ENCODE assay signal across 13 cellular contexts in the genomic region with DNA sequence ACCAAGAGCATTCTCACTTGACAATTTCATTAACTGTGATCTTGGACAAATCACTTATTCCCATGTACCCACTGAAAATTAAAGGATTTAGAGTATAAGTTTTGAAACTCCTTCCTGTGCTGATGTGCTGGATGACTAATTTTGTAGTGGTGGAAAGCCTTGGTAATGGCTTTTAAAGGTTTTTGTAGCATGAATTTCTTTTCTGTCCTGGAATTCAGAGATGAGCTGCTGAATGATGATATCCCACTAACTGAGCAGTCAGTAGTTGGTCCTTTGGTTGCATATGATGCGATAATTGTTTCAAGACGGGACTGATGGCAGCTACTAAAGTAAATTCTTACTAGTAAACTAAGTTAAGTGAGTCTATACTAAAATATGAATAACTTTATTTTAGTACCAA. TPM values are rescaled to one million over a fixed set of nuclear protein-coding genes. Genes with fewer than 3 reads are reported as not detected.
DNase-seq lines count a peak whose midpoint lies in the region; ATAC-seq, FAIRE-seq and TF ChIP-seq lines count a peak whose summit lies in the region.
"Had no signal": no experiment of that assay in that cellular context is flagged by ENCODE, and none has a peak within 500 bp of the region (broad histone marks: within the 10 kb centered on the region; RNA-seq: fewer than 3 reads in every experiment).

No MANE protein-coding gene starts in this region.

- H3K36me3 Mint-ChIP-seq in CD4-positive, CD25-positive, alpha-beta regulatory T cell, result peaks cover 62% of the 10 kb centered on the region
- peaks cover 71% of the 10 kb centered on the region for H3K36me3 Mint-ChIP-seq in T-cell

- no peak for DNase-seq in A549 (ENCODE audit: low read depth in 1 of 2, low spot score in 1 of 2)
- DNase-seq in CD4-positive, CD25-positive, alpha-beta regulatory T cell, result no peak
- no peak for DNase-seq in T-cell
- DNase-seq in fibroblast of mammary gland (ENCODE audit: low read depth), result peak; percentile 41
- no peak for DNase-seq in sigmoid colon
- no peak for DNase-seq in NCI-H1930 (lab: John Stamatoyannopoulos, UW)
- DNase-seq: GF-D8, MM.1S, stomach, WERI-Rb-1 had no signal

- H3K9me3 ChIP-seq in A549 (no peaks in the 10 kb centered on the region), sigmoid colon (no peaks in the 10 kb centered on the region)
- H3K9me3 ChIP-seq in CD4-positive, CD25-positive, alpha-beta regulatory T cell (ENCODE audit: control insufficient read depth in 2 of 2, low read length in 2 of 2), result no peaks in the 10 kb centered on the region
- H3K9me3 ChIP-seq: stomach had no signal

- peak overlapping the region; percentile 27 to 54 (median 45) for H3K27ac Mint-ChIP-seq in CD4-positive, CD25-positive, alpha-beta regulatory T cell
- peak overlapping the region; percentile 63 to 79 for H3K27ac Mint-ChIP-seq in T-cell

- intact Hi-C loops in sigmoid colon (cut with DNase I), result loop anchor here (10.0 kb wide), 1 partner anchor 248 kb away; no protein-coding TSS in a partner anchor

- TF ChIP-seq EP300 in A549 (IDR thresholded peaks at IDR 0.05) (no peak), sigmoid colon (IDR thresholded peaks at IDR 0.05) (no peak)

- H3K4me1 Mint-ChIP-seq in CD4-positive, CD25-positive, alpha-beta regulatory T cell, result peaks cover 28 to 81% (median 70%) of the 10 kb centered on the region in 4 donors
- peaks cover 85 to 88% (median 86%) of the 10 kb centered on the region in 3 donors for H3K4me1 Mint-ChIP-seq in T-cell

- H3K4me1 ChIP-seq in A549 (peaks cover 47% of the 10 kb centered on the region), sigmoid colon (peaks cover 0 to 76% (median 73%) of the 10 kb centered on the region in 4 donors)
- H3K4me1 ChIP-seq in CD4-positive, CD25-positive, alpha-beta regulatory T cell (ENCODE audit: control insufficient read depth, insufficient read depth, low read length, poor library complexity, severe bottlenecking), result peaks cover 70% of the 10 kb centered on the region

- no peak overlapping the region for H3K27ac ChIP-seq in A549
- peak overlapping the region; percentile 38 for H3K27ac ChIP-seq in CD4-positive, CD25-positive, alpha-beta regulatory T cell (ENCODE audit: insufficient read depth, low read length, poor library complexity, severe bottlenecking)
- no peak overlapping the region for H3K27ac ChIP-seq in sigmoid colon
- H3K27ac ChIP-seq: stomach, WERI-Rb-1 had no signal

- no peak for TF ChIP-seq RAD21 in A549 (conservative IDR thresholded peaks at IDR 0.05 in 1 of 2, IDR thresholded peaks at IDR 0.05 in 1 of 2)

- WGBS in A549 (ENCODE audit: missing lambda C conversion rate), result 95% methylated on average over 2 of the region's 2 CpGs
- 88 to 90% methylated on average over 2 of the region's 2 CpGs for WGBS in sigmoid colon, 2 donors

- no peaks in the 10 kb centered on the region for H3K27me3 Mint-ChIP-seq in CD4-positive, CD25-positive, alpha-beta regulatory T cell
- no peaks in the 10 kb centered on the region for H3K27me3 Mint-ChIP-seq in T-cell

- no peak for TF ChIP-seq POLR2A in A549 (IDR thresholded peaks at IDR 0.05; ENCODE audit: low read length)
- no peak for TF ChIP-seq POLR2A in sigmoid colon (IDR thresholded peaks at IDR 0.05)

- H3K4me3 ChIP-seq in A549 (no peak overlapping the region), fibroblast of mammary gland (ENCODE audit: control insufficient read depth, low read depth, low read length) (no peak overlapping the region), sigmoid colon (no peak overlapping the region)
- peak overlapping the region; percentile 39 for H3K4me3 ChIP-seq in CD4-positive, CD25-positive, alpha-beta regulatory T cell (ENCODE audit: low read depth, low read length)
- H3K4me3 ChIP-seq: stomach had no signal

- H3K9me3 Mint-ChIP-seq in CD4-positive, CD25-positive, alpha-beta regulatory T cell, result no peaks in the 10 kb centered on the region
- H3K9me3 Mint-ChIP-seq in T-cell, result no peaks in the 10 kb centered on the region

- POLR2A ChIA-PET in A549 (lab: Yijun Ruan, JAX) (no interaction called here), T-cell (lab: Charles Lee) (no interaction called here)

- ATAC-seq in A549, result no peak
- no peak for ATAC-seq in CD4-positive, CD25-positive, alpha-beta regulatory T cell (ENCODE audit: low read depth in 2 of 2)
- ATAC-seq in T-cell (replicated peaks in 1 of 4), result no peak
- ATAC-seq in HG03378 (IDR thresholded peaks at IDR 0.05; ENCODE audit: unreplicated experiment), result no peak
- ATAC-seq in GM21381 (IDR thresholded peaks at IDR 0.05; ENCODE audit: unreplicated experiment), result no peak

- FAIRE-seq in A549 (lab: Jason Lieb, UNC), result no peak
- FAIRE-seq: endometrium had no signal

- H3K4me2 ChIP-seq in A549, result peak overlapping the region; percentile 34; the same call in 1 of the 3 replicates

- TF ChIP-seq CTCF in A549 (IDR thresholded peaks at IDR 0.05), result no peak
- no peak for TF ChIP-seq CTCF in fibroblast of mammary gland (conservative IDR thresholded peaks at IDR 0.05; ENCODE audit: control insufficient read depth, insufficient read depth, low read depth, low read length)
- TF ChIP-seq CTCF in sigmoid colon (IDR thresholded peaks at IDR 0.05), result no peak

- H3K36me3 ChIP-seq in CD4-positive, CD25-positive, alpha-beta regulatory T cell (ENCODE audit: control insufficient read depth, insufficient read depth, low read length), result peaks cover 79% of the 10 kb centered on the region
- peaks cover 8 to 88% (median 44%) of the 10 kb centered on the region in 4 donors for H3K36me3 ChIP-seq in sigmoid colon

- no peaks in the 10 kb centered on the region for H3K27me3 ChIP-seq in CD4-positive, CD25-positive, alpha-beta regulatory T cell (ENCODE audit: control insufficient read depth, insufficient read depth, low read length)
- H3K27me3 ChIP-seq in sigmoid colon, result no peaks in the 10 kb centered on the region
- H3K27me3 ChIP-seq: stomach had no signal

- CTCF ChIA-PET in A549 (lab: Yijun Ruan, JAX) (interaction anchor here (1.4 kb wide), 1 partner anchor 156 kb away, joined by 6 read pairs; no protein-coding TSS in a partner anchor), T-cell (lab: Charles Lee) (interaction anchor here in 1 of 2 donors (1.0 to 1.6 kb wide), 2 partner anchors 11 to 21 kb away, joined by 3 to 4 read pairs; no protein-coding TSS in a partner anchor)

- peak overlapping the region in 3 of 4 donors; percentile 24 to 80 (median 26) for H3K4me3 Mint-ChIP-seq in CD4-positive, CD25-positive, alpha-beta regulatory T cell
- peak overlapping the region in 2 of 3 donors; percentile 32 to 97 for H3K4me3 Mint-ChIP-seq in T-cell

TF ChIP-seq in A549, 52 proteins besides CTCF, POLR2A, EP300 and RAD21 (continues in another document):
- no peak for TF ChIP-seq ATOH8 (CRISPR knock-in tag; IDR thresholded peaks at IDR 0.05; ENCODE audit: low read depth)
- no peak for TF ChIP-seq HES2 (IDR thresholded peaks at IDR 0.05)
- TF ChIP-seq FOSB (CRISPR knock-in tag; IDR thresholded peaks at IDR 0.05), result no peak
- TF ChIP-seq ELK1 (IDR thresholded peaks at IDR 0.05; ENCODE audit: low read depth, low read length), result no peak
- no peak for TF ChIP-seq BHLHE40 (IDR thresholded peaks at IDR 0.05; ENCODE audit: low read depth, low read length)
- TF ChIP-seq HDAC2 (IDR thresholded peaks at IDR 0.05), result no peak
- no peak for TF ChIP-seq POLR2AphosphoS2 (conservative IDR thresholded peaks at IDR 0.05; ENCODE audit: low read length)
- no peak for TF ChIP-seq HOXB5 (CRISPR knock-in tag; IDR thresholded peaks at IDR 0.05)
- no peak for TF ChIP-seq RARB (CRISPR knock-in tag; IDR thresholded peaks at IDR 0.05)
- TF ChIP-seq NFE2L2 (conservative IDR thresholded peaks at IDR 0.05; ENCODE audit: low read length), result no peak

RNA-seq across cellular contexts. Expression of gene RPL5, which starts 5.2 kb away (rescaled TPM):
- polyA plus RNA-seq in A549 (2011; rRNA removed), result 1,649 and 2,015 TPM in 2 replicates
- 796 and 807 TPM in 2 replicates for polyA plus RNA-seq in A549 (2012; cell fraction: cytosol; rRNA removed)
- 263 and 365 TPM in 2 replicates for polyA plus RNA-seq in A549 (2012; cell fraction: nucleus; rRNA removed)
- polyA plus RNA-seq in A549 (2017; fragmentation: RNase III; extraction: RNeasy Plus Mini Kit Qiagen cat#74134 plus additional on column Dnase treatment), result 1,222 to 1,289 TPM (median 1,243 TPM) in 3 replicates
- 643 and 712 TPM in 2 replicates for polyA minus RNA-seq in A549 (2011; rRNA and poly(A)+ RNA removed)
- 916 TPM for total RNA-seq in CD4-positive, CD25-positive, alpha-beta regulatory T cell
- polyA plus RNA-seq in CD4-positive, CD25-positive, alpha-beta regulatory T cell, result 1,000 to 10,000 TPM; 1,593 to 3,054 (median 2,579) TPM
- 1,000 to 10,000 TPM; 1,327 to 1,558 (median 1,433) TPM for total RNA-seq in T-cell
- total RNA-seq in sigmoid colon, result 1,000 to 10,000 TPM; 2,086 to 3,236 (median 2,650) TPM
- 1,000 to 10,000 TPM; 1,392 to 2,407 (median 1,694) TPM for polyA plus RNA-seq in sigmoid colon

RNA-seq across cellular contexts. Expression of gene EVI5, which starts 52.2 kb away (rescaled TPM):
- polyA plus RNA-seq in A549 (2011; rRNA removed), result 8.2 and 10.4 TPM in 2 replicates
- 2.8 and 3.5 TPM in 2 replicates for polyA plus RNA-seq in A549 (2012; cell fraction: cytosol; rRNA removed)
- 1.8 and 2.0 TPM in 2 replicates for polyA plus RNA-seq in A549 (2012; cell fraction: nucleus; rRNA removed)
- polyA plus RNA-seq in A549 (2017; fragmentation: RNase III; extraction: RNeasy Plus Mini Kit Qiagen cat#74134 plus additional on column Dnase treatment), result 9.4 to 11.4 TPM (median 10.2 TPM) in 3 replicates
- polyA minus RNA-seq in A549 (2011; rRNA and poly(A)+ RNA removed), result 7.1 and 9.1 TPM in 2 replicates
- 2.7 TPM for total RNA-seq in CD4-positive, CD25-positive, alpha-beta regulatory T cell
- polyA plus RNA-seq in CD4-positive, CD25-positive, alpha-beta regulatory T cell, result 1 to 10 TPM in 1 of 4 donors, under 1 TPM in 3; 0.52 to 1.2 (median 0.59) TPM
- 1 to 10 TPM; 1.5 to 2.4 (median 2.0) TPM for total RNA-seq in T-cell
- 10 to 100 TPM; 39.9 to 53.5 (median 46.5) TPM for total RNA-seq in sigmoid colon
- 1 to 10 TPM; 4.5 to 4.9 (median 4.8) TPM for polyA plus RNA-seq in sigmoid colon

Comparison
In these comparisons a context has a peak if more than half of its experiments do, and no peak if none do; other contexts are left out.
1. RNA of gene EVI5, which starts 52.2 kb away (total RNA-seq): 39.9 to 53.5 TPM in sigmoid colon; 2.7 TPM in CD4-positive, CD25-positive, alpha-beta regulatory T cell (single experiment) and 1.5 to 2.4 TPM in T-cell; every median in the first group is over 10 times any median in the second.